In the genomic region with DNA sequence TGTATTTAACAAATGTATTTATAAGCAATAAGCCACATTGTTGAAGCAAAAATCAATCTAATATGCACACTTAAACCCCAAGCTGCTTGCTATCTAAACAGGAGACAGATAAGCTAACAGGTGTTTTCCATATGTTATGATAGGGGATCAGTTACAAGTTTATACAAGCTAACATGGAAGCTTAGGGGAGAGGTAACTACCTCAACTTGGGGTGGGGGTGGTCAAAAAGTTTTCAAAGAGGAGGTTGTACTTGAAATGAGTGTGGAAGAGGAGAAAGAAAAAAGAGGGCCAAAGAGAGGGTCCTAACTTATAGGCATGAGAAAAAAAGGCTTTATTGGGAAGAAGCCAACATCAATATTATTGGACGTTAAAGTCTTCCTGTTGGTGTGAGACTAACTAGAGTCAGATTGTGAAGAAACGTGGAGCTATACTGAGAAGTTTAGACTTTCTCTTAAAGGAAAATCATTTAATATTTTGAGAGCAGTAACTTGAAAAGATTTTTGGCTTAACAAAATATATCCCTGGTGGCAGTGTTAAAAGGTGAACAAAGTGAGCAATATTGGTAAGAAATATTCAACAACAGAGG, we compare ENCODE assay signal across 16 cellular contexts.
DNase-seq lines count a peak whose midpoint lies in the region; TF ChIP-seq lines count a peak whose summit lies in the region.
"Had no signal": no experiment of that assay in that cellular context is flagged by ENCODE, and none has a peak within 500 bp of the region (broad histone marks: within the 10 kb centered on the region; RNA-seq: fewer than 3 reads in every experiment).

No MANE protein-coding gene starts in this region.

- no peaks in the 10 kb centered on the region for H3K27me3 Mint-ChIP-seq in chondrocyte (ENCODE audit: low read depth)

- H3K4me1 Mint-ChIP-seq in chondrocyte (ENCODE audit: low read depth): peaks cover 7% of the 10 kb centered on the region
- H3K4me1 Mint-ChIP-seq: H9 had no signal

- DNase-seq in NCI-H82 (lab: John Stamatoyannopoulos, UW): peak; percentile 0
- no peak for DNase-seq in NCI-H82 treated with DMSO at 0.1 percent for 48 hours (lab: John Stamatoyannopoulos, UW; ENCODE audit: unreplicated experiment)
- DNase-seq in chondrocyte (ENCODE audit: low spot score): no peak
- peak; percentile 47 for DNase-seq in left kidney (ENCODE audit: low read depth, low spot score)
- DNase-seq in smooth muscle cell of the brain vasculature (ENCODE audit: low read depth, low spot score): peak; percentile 23
- DNase-seq in AG08396 (ENCODE audit: low spot score): no peak
- DNase-seq in CD1c-positive myeloid dendritic cell (ENCODE audit: extremely low spot score): no peak
- DNase-seq in foreskin fibroblast: no peak
- DNase-seq: ACHN; BE2C; CD8-positive, alpha-beta T cell; COR-L47; DMS53; GF-D8; GOT3; H9 had no signal

- peak overlapping the region; percentile 8 for H3K27ac Mint-ChIP-seq in chondrocyte (ENCODE audit: unreplicated experiment)
- H3K27ac Mint-ChIP-seq: CD8-positive, alpha-beta T cell; H9 had no signal

- H3K4me3 Mint-ChIP-seq in chondrocyte (ENCODE audit: unreplicated experiment): no peak overlapping the region
- H3K4me3 Mint-ChIP-seq: CD8-positive, alpha-beta T cell; H9 had no signal

- no peaks in the 10 kb centered on the region for H3K9me3 Mint-ChIP-seq in chondrocyte (ENCODE audit: low read depth)
- H3K9me3 Mint-ChIP-seq: CD8-positive, alpha-beta T cell; H9 had no signal

- TF ChIP-seq CTCF in chondrocyte (IDR thresholded peaks at IDR 0.05) (no peak), foreskin fibroblast (IDR thresholded peaks at IDR 0.05; ENCODE audit: low read depth, low read length) (no peak)

- H3K36me3 Mint-ChIP-seq in chondrocyte (ENCODE audit: low read depth): no peaks in the 10 kb centered on the region
- H3K36me3 Mint-ChIP-seq: CD8-positive, alpha-beta T cell had no signal

- no peak overlapping the region for H3K4me3 ChIP-seq in foreskin fibroblast (ENCODE audit: low read depth in 1 of 2, low read length in 2 of 2)

Comparison
In these comparisons a context has a peak if more than half of its experiments do, and no peak if none do; other contexts are left out.
1. DNase-seq: peak in NCI-H82 (single experiment), left kidney (single experiment) and smooth muscle cell of the brain vasculature (single experiment); none in NCI-H82 treated with DMSO at 0.1 percent for 48 hours (single experiment), chondrocyte (single experiment), AG08396 (single experiment), CD1c-positive myeloid dendritic cell (single experiment) and foreskin fibroblast (0 of 2).